In the genomic region with DNA sequence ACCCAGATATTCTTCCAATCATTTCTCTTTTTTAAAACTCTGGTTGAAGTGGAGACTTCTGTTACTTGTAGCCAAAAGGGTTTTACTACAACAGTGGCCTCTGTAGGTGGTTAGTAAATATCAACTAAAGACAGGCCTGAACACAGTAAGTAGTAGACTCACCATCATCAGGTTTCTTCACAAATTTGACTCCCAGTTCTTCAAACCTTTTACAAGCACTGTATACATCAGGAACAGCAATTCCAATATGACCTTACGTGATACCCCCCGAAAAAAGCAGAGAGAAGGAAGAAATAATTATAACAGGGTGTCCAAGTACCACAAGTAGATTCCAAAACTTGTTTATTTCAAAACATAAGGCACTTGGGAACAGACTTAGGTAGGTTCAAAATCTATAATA, we compare ENCODE assay signal across 30 cellular contexts. TPM values are rescaled to one million over a fixed set of nuclear protein-coding genes. Genes with fewer than 3 reads are reported as not detected.
"Had no signal": no experiment of that assay in that cellular context is flagged by ENCODE, and none has a peak within 500 bp of the region (broad histone marks: within the 10 kb centered on the region; RNA-seq: fewer than 3 reads in every experiment).

No MANE protein-coding gene starts in this region.

- H3K9me3 Mint-ChIP-seq: immature natural killer cell; naive thymus-derived CD4-positive, alpha-beta T cell; nephron progenitor cell; stimulated activated memory B cell treated with anti-CD40 and anti-IgM and Interleukin-4, amounts not matched to agents 10 μg/mL and 1 μg/mL and 100 μg/mL, for 72 hours had no signal

- H3K4me1 Mint-ChIP-seq: immature natural killer cell, nephron progenitor cell had no signal

- H3K9me3 ChIP-seq: colonic mucosa, esophagus squamous epithelium, heart right ventricle, lower lobe of right lung, mucosa of descending colon, ovary, psoas muscle, spleen, suprapubic skin, transverse colon, upper lobe of right lung, uterus had no signal

- H3K27me3 Mint-ChIP-seq: naive thymus-derived CD4-positive, alpha-beta T cell; stimulated activated memory B cell treated with anti-CD40 and anti-IgM and Interleukin-4, amounts not matched to agents 10 μg/mL and 1 μg/mL and 100 μg/mL, for 72 hours had no signal

- H3K27ac ChIP-seq: colonic mucosa, esophagus squamous epithelium, heart right ventricle, lower lobe of right lung, ovary, psoas muscle, skin epidermis, spleen, suprapubic skin, transverse colon, upper lobe of right lung, uterus had no signal

- H3K4me3 ChIP-seq: colonic mucosa, esophagus squamous epithelium, heart right ventricle, lower lobe of right lung, mucosa of descending colon, ovary, psoas muscle, skin epidermis, spleen, suprapubic skin, transverse colon, upper lobe of right lung, uterus had no signal

- H3K27me3 ChIP-seq: colonic mucosa, esophagus squamous epithelium, heart right ventricle, ovary, spleen, suprapubic skin, transverse colon, upper lobe of right lung, uterus had no signal

- ATAC-seq: heart right ventricle; left ventricle myocardium superior; lower lobe of right lung; mucosa of descending colon; naive thymus-derived CD4-positive, alpha-beta T cell; psoas muscle; right cardiac atrium; stimulated activated memory B cell treated with anti-CD40 and anti-IgM and Interleukin-4, amounts not matched to agents 10 μg/mL and 1 μg/mL and 100 μg/mL, for 72 hours; stimulated activated naive CD8-positive, alpha-beta T cell treated with anti-CD3 and anti-CD28 coated beads, Interleukin-15, Interleukin-2, amounts not matched to agents 100 U/mL and 50 U/mL, for 24 hours; upper lobe of right lung had no signal

- H3K4me3 Mint-ChIP-seq: immature natural killer cell; naive thymus-derived CD4-positive, alpha-beta T cell; nephron progenitor cell; stimulated activated memory B cell treated with anti-CD40 and anti-IgM and Interleukin-4, amounts not matched to agents 10 μg/mL and 1 μg/mL and 100 μg/mL, for 72 hours had no signal

- H3K4me1 ChIP-seq: colonic mucosa, psoas muscle, suprapubic skin, uterus had no signal

- H3K36me3 ChIP-seq: colonic mucosa, ovary, uterus had no signal

- DNase-seq: colonic mucosa; dermis blood vessel endothelial cell; effector memory CD4-positive, alpha-beta T cell; erythroblast; esophagus squamous epithelium; foreskin melanocyte; glutamatergic neuron; heart right ventricle; hypothalamus; immature natural killer cell; islet precursor cell; left ventricle myocardium superior; lower lobe of right lung; mucosa of descending colon; naive thymus-derived CD4-positive, alpha-beta T cell; nephron progenitor cell; occipital lobe; ovary; posterior cingulate gyrus; psoas muscle; right cardiac atrium; spleen; stimulated activated CD4-positive, alpha-beta T cell treated with anti-CD3 and anti-CD28 coated beads, Interleukin-4, amount 100 ng/mL, for 4 hours; stimulated activated naive CD8-positive, alpha-beta T cell treated with anti-CD3 and anti-CD28 coated beads, Interleukin-15, Interleukin-2, amounts not matched to agents 100 U/mL and 50 U/mL, for 24 hours; transverse colon; upper lobe of right lung; uterus had no signal

- H3K27ac Mint-ChIP-seq: immature natural killer cell; naive thymus-derived CD4-positive, alpha-beta T cell; nephron progenitor cell; stimulated activated memory B cell treated with anti-CD40 and anti-IgM and Interleukin-4, amounts not matched to agents 10 μg/mL and 1 μg/mL and 100 μg/mL, for 72 hours had no signal

RNA-seq across cellular contexts. Expression of a gene that starts 33.3 kb away (rescaled TPM):
- total RNA-seq: colonic mucosa, left ventricle myocardium superior, right cardiac atrium had no signal
- polyA plus RNA-seq: heart right ventricle; immature natural killer cell; naive thymus-derived CD4-positive, alpha-beta T cell; psoas muscle; right cardiac atrium had no signal
